In genomic region chr11:86575927-86576326, GRCh38 we compare ENCODE assay signal across 18 cellular contexts.
DNase-seq lines count a peak whose midpoint lies in the region; ATAC-seq and TF ChIP-seq lines count a peak whose summit lies in the region.
"Had no signal": no experiment of that assay in that cellular context is flagged by ENCODE, and none has a peak within 500 bp of the region (broad histone marks: within the 10 kb centered on the region; RNA-seq: fewer than 3 reads in every experiment).

No MANE protein-coding gene starts in this region.

- no peak for TF ChIP-seq POLR2A in gastroesophageal sphincter (IDR thresholded peaks at IDR 0.05)

- TF ChIP-seq CTCF in PC-3 (conservative IDR thresholded peaks at IDR 0.05; ENCODE audit: low read depth, low read length) (no peak), neural progenitor cell (IDR thresholded peaks at IDR 0.05) (no peak), gastroesophageal sphincter (IDR thresholded peaks at IDR 0.05) (no peak)

- peak; percentile 7 for DNase-seq in NCI-H2029 treated with DMSO at 0.1 percent for 48 hours (lab: John Stamatoyannopoulos, UW)
- DNase-seq in PC-3, result no peak
- DNase-seq in neural progenitor cell (ENCODE audit: low spot score), result no peak
- DNase-seq: C1 segment of cervical spinal cord; CD8-positive, alpha-beta memory T cell; Karpas-422; MM.1S; NCI-H1092; NCI-H1436 treated with DMSO at 0.1 percent for 48 hours; NCI-H2081; NK-92 treated with Interleukin-12 subunit alpha and Interleukin-12 subunit beta, amount 100 ng/mL, for 24 hours; RPMI8226; SHP77 treated with DMSO at 0.1 percent for 48 hours had no signal

- H3K9ac ChIP-seq in PC-3 (ENCODE audit: low read length) (no peak overlapping the region), neural progenitor cell (no peak overlapping the region)

- ATAC-seq in PC-3 (peak; percentile 17; the same call in 1 of the 2 replicates), HG02981 (IDR thresholded peaks at IDR 0.05; ENCODE audit: unreplicated experiment) (no peak), GM19328 (IDR thresholded peaks at IDR 0.05; ENCODE audit: unreplicated experiment) (no peak), gastroesophageal sphincter (no peak)
- ATAC-seq: GM23338 had no signal

- no peak overlapping the region for H3K4me3 Mint-ChIP-seq in neural progenitor cell
- H3K4me3 Mint-ChIP-seq: CD8-positive, alpha-beta memory T cell; GM23338 had no signal

- POLR2A ChIA-PET in PC-3 (lab: Charles Lee; ENCODE audit: unreplicated experiment), result no interaction called here

- no peaks in the 10 kb centered on the region for H4K20me1 ChIP-seq in PC-3 (ENCODE audit: low read length)
- no peaks in the 10 kb centered on the region for H4K20me1 ChIP-seq in neural progenitor cell (ENCODE audit: low read depth)

- CTCF ChIA-PET in PC-3 (lab: Charles Lee), result no interaction called here

- H3K9me3 ChIP-seq in PC-3 (ENCODE audit: low read length) (no peaks in the 10 kb centered on the region), neural progenitor cell (ENCODE audit: low read depth) (no peaks in the 10 kb centered on the region), gastroesophageal sphincter (no peaks in the 10 kb centered on the region)

- H3K9me2 ChIP-seq in PC-3 (replicated peaks; ENCODE audit: low read length), result no peaks in the 10 kb centered on the region

- H3K4me2 ChIP-seq in PC-3 (ENCODE audit: low read length) (no peak overlapping the region), neural progenitor cell (peak overlapping the region; percentile 26)
- H3K4me2 ChIP-seq: GM23338 had no signal

- intact Hi-C loops in PC-3 (cut with micrococcal nuclease), result no loop called here

- H3K4me3 ChIP-seq in ACC112 (ENCODE audit: low read depth, low read length), result no peak overlapping the region
- H3K4me3 ChIP-seq in PC-3 (ENCODE audit: low read length), result no peak overlapping the region
- no peak overlapping the region for H3K4me3 ChIP-seq in neural progenitor cell
- H3K4me3 ChIP-seq in gastroesophageal sphincter, result no peak overlapping the region
- H3K4me3 ChIP-seq: GM23338 had no signal

- peaks cover 19% of the 10 kb centered on the region for H3K79me2 ChIP-seq in ACC112 (ENCODE audit: control insufficient read depth, insufficient read depth, low read length, unreplicated experiment)
- no peaks in the 10 kb centered on the region for H3K79me2 ChIP-seq in PC-3 (ENCODE audit: low read length)
- no peaks in the 10 kb centered on the region for H3K79me2 ChIP-seq in neural progenitor cell (ENCODE audit: low read depth)

- H3K4me1 Mint-ChIP-seq in neural progenitor cell, result peaks cover 24% of the 10 kb centered on the region
- H3K4me1 Mint-ChIP-seq: CD8-positive, alpha-beta memory T cell had no signal

- no peaks in the 10 kb centered on the region for H3K27me3 ChIP-seq in ACC112 (ENCODE audit: insufficient read depth, low read length)
- no peaks in the 10 kb centered on the region for H3K27me3 ChIP-seq in PC-3 (ENCODE audit: low read length)
- no peaks in the 10 kb centered on the region for H3K27me3 ChIP-seq in neural progenitor cell
- no peaks in the 10 kb centered on the region for H3K27me3 ChIP-seq in gastroesophageal sphincter

- H3K9me3 Mint-ChIP-seq in neural progenitor cell, result peaks cover 2% of the 10 kb centered on the region
- H3K9me3 Mint-ChIP-seq: GM23338 had no signal

- TF ChIP-seq EP300 in gastroesophageal sphincter (IDR thresholded peaks at IDR 0.05), result no peak

- H3K27me3 Mint-ChIP-seq in neural progenitor cell (ENCODE audit: insufficient read depth, low read depth), result no peaks in the 10 kb centered on the region

- no peak overlapping the region for H2AFZ ChIP-seq in ACC112 (ENCODE audit: low read length, unreplicated experiment)
- H2AFZ ChIP-seq in PC-3 (ENCODE audit: low read length), result no peak overlapping the region
- H2AFZ ChIP-seq in neural progenitor cell (replicated peaks), result no peak overlapping the region
- H2AFZ ChIP-seq: GM23338 had no signal

- H3K27ac ChIP-seq in ACC112 (ENCODE audit: low read depth, low read length) (peak overlapping the region; percentile 16; the same call in 1 of the 2 replicates), PC-3 (ENCODE audit: low read length) (0 out of 2 replicates have a peak overlapping the region, but pooled peaks have one; percentile 11), neural progenitor cell (no peak overlapping the region), gastroesophageal sphincter (no peak overlapping the region)

- H3K36me3 ChIP-seq in ACC112 (ENCODE audit: insufficient read depth, low read length) (no peaks in the 10 kb centered on the region), PC-3 (ENCODE audit: low read depth, low read length) (no peaks in the 10 kb centered on the region), neural progenitor cell (no peaks in the 10 kb centered on the region), gastroesophageal sphincter (no peaks in the 10 kb centered on the region)

- BruUV-seq in PC-3 (replicated peaks; lab: Mats Ljungman, UMichigan), result no TSS peak

- H3K4me1 ChIP-seq in ACC112 (ENCODE audit: control insufficient read depth, insufficient read depth, low read length, unreplicated experiment), result peaks cover 59% of the 10 kb centered on the region
- peaks cover 46% of the 10 kb centered on the region for H3K4me1 ChIP-seq in PC-3 (ENCODE audit: insufficient read depth, low read length)
- H3K4me1 ChIP-seq in neural progenitor cell, result peaks cover 30% of the 10 kb centered on the region
- H3K4me1 ChIP-seq in gastroesophageal sphincter, result peaks cover 17 to 48% (median 22%) of the 10 kb centered on the region in 3 donors

- H3K36me3 Mint-ChIP-seq in neural progenitor cell, result no peaks in the 10 kb centered on the region
- H3K36me3 Mint-ChIP-seq: CD8-positive, alpha-beta memory T cell had no signal

- no peaks in the 10 kb centered on the region for H3F3A ChIP-seq in PC-3 (ENCODE audit: low read length, unreplicated experiment)
- H3F3A ChIP-seq in neural progenitor cell (ENCODE audit: low read depth), result peaks cover 26% of the 10 kb centered on the region

- H3K27ac Mint-ChIP-seq in neural progenitor cell, result no peak overlapping the region
- H3K27ac Mint-ChIP-seq: CD8-positive, alpha-beta memory T cell; GM23338 had no signal

- WGBS in gastroesophageal sphincter (ENCODE audit: low coverage in 1 of 2), 2 donors, result 75 to 81% methylated on average over 1 to 2 of the region's 2 CpGs

Comparison
In these comparisons a context has a peak if more than half of its experiments do, and no peak if none do; other contexts are left out.
1. H3K27ac ChIP-seq: peak in ACC112 (single experiment) and PC-3 (single experiment); none in neural progenitor cell (single experiment) and gastroesophageal sphincter (0 of 4).